In the genomic region with DNA sequence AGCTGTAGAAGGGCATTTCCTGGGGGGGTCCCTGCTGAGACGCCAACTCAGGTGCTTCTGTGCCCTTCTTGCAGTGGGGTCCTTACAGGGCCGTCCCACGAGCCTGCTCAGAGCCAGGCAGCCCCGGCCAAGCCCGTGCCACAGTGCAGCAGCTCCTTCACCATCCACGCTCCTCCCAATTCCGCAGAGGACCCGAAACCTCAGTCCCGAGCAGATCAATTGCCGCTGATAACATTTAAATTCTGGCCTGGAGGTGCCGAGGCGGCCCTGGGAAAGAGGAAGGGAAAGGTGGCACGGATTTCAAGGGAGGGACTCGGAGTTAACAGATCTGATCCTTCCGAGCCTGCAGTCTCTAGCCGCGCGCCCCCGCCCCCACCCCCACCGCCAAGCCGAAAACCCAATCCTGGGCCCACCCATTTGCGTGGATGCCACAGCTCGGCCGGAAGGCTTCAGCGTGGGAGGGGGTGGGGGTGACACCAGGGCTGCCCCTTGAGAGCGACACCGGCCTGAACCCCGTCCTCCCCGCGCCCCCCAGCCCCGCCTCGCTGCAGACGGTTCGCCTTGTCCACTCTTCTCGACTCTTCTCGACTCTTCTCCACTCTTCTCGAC, we compare ENCODE assay signal across 2 cellular contexts.
TF ChIP-seq lines count a peak whose summit lies in the region.

No MANE protein-coding gene starts in this region.

TF ChIP-seq in liver, 16 proteins besides CTCF, POLR2A, EP300 and RAD21 (continued from another document):
- TF ChIP-seq ATF3 (IDR thresholded peaks at IDR 0.05) (no peak), FOXA2 (IDR thresholded peaks at IDR 0.05) (no peak), TAF1 (conservative IDR thresholded peaks at IDR 0.05) (no peak), RXRA (IDR thresholded peaks at IDR 0.05) (no peak), NR2F2 (IDR thresholded peaks at IDR 0.05) (no peak), HNF4A (conservative IDR thresholded peaks at IDR 0.05) (no peak), EGR1 (IDR thresholded peaks at IDR 0.05; ENCODE audit: low read depth in 2 of 2) (no peak), SP1 (IDR thresholded peaks at IDR 0.05) (no peak), FOXA1 (IDR thresholded peaks at IDR 0.05) (no peak), YY1 (IDR thresholded peaks at IDR 0.05) (no peak), ZBTB33 (IDR thresholded peaks at IDR 0.05) (no peak)
- TF ChIP-seq, protein P1, sequence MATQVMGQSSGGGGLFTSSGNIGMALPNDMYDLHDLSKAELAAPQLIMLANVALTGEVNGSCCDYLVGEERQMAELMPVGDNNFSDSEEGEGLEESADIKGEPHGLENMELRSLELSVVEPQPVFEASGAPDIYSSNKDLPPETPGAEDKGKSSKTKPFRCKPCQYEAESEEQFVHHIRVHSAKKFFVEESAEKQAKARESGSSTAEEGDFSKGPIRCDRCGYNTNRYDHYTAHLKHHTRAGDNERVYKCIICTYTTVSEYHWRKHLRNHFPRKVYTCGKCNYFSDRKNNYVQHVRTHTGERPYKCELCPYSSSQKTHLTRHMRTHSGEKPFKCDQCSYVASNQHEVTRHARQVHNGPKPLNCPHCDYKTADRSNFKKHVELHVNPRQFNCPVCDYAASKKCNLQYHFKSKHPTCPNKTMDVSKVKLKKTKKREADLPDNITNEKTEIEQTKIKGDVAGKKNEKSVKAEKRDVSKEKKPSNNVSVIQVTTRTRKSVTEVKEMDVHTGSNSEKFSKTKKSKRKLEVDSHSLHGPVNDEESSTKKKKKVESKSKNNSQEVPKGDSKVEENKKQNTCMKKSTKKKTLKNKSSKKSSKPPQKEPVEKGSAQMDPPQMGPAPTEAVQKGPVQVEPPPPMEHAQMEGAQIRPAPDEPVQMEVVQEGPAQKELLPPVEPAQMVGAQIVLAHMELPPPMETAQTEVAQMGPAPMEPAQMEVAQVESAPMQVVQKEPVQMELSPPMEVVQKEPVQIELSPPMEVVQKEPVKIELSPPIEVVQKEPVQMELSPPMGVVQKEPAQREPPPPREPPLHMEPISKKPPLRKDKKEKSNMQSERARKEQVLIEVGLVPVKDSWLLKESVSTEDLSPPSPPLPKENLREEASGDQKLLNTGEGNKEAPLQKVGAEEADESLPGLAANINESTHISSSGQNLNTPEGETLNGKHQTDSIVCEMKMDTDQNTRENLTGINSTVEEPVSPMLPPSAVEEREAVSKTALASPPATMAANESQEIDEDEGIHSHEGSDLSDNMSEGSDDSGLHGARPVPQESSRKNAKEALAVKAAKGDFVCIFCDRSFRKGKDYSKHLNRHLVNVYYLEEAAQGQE (IDR thresholded peaks at IDR 0.05) = no peak
- TF ChIP-seq, protein P2, sequence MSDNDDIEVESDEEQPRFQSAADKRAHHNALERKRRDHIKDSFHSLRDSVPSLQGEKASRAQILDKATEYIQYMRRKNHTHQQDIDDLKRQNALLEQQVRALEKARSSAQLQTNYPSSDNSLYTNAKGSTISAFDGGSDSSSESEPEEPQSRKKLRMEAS (IDR thresholded peaks at IDR 0.05) = no peak

TF ChIP-seq in HepG2, 621 proteins besides CTCF, POLR2A, EP300 and RAD21 (continued from another document):
- TF ChIP-seq PBX2 (CRISPR knock-in tag; IDR thresholded peaks at IDR 0.05) (no peak), ZNF263 (CRISPR knock-in tag; IDR thresholded peaks at IDR 0.05) (no peak), ZNF3 (CRISPR knock-in tag; IDR thresholded peaks at IDR 0.05) (no peak), SP2 (CRISPR knock-in tag; IDR thresholded peaks at IDR 0.05) (no peak), WIZ (CRISPR knock-in tag; IDR thresholded peaks at IDR 0.05) (no peak), ZNF615 (CRISPR knock-in tag; IDR thresholded peaks at IDR 0.05; ENCODE audit: borderline replicate concordance) (no peak)
- TF ChIP-seq, protein P3, sequence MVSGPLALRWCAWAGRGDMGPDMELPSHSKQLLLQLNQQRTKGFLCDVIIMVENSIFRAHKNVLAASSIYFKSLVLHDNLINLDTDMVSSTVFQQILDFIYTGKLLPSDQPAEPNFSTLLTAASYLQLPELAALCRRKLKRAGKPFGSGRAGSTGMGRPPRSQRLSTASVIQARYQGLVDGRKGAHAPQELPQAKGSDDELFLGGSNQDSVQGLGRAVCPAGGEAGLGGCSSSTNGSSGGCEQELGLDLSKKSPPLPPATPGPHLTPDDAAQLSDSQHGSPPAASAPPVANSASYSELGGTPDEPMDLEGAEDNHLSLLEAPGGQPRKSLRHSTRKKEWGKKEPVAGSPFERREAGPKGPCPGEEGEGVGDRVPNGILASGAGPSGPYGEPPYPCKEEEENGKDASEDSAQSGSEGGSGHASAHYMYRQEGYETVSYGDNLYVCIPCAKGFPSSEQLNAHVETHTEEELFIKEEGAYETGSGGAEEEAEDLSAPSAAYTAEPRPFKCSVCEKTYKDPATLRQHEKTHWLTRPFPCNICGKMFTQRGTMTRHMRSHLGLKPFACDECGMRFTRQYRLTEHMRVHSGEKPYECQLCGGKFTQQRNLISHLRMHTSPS (CRISPR knock-in tag; IDR thresholded peaks at IDR 0.05; ENCODE audit: low read depth) = no peak
- TF ChIP-seq, protein P4, sequence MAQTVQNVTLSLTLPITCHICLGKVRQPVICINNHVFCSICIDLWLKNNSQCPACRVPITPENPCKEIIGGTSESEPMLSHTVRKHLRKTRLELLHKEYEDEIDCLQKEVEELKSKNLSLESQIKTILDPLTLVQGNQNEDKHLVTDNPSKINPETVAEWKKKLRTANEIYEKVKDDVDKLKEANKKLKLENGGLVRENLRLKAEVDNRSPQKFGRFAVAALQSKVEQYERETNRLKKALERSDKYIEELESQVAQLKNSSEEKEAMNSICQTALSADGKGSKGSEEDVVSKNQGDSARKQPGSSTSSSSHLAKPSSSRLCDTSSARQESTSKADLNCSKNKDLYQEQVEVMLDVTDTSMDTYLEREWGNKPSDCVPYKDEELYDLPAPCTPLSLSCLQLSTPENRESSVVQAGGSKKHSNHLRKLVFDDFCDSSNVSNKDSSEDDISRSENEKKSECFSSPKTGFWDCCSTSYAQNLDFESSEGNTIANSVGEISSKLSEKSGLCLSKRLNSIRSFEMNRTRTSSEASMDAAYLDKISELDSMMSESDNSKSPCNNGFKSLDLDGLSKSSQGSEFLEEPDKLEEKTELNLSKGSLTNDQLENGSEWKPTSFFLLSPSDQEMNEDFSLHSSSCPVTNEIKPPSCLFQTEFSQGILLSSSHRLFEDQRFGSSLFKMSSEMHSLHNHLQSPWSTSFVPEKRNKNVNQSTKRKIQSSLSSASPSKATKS (CRISPR knock-in tag; IDR thresholded peaks at IDR 0.05) = no peak
- TF ChIP-seq, protein P5, sequence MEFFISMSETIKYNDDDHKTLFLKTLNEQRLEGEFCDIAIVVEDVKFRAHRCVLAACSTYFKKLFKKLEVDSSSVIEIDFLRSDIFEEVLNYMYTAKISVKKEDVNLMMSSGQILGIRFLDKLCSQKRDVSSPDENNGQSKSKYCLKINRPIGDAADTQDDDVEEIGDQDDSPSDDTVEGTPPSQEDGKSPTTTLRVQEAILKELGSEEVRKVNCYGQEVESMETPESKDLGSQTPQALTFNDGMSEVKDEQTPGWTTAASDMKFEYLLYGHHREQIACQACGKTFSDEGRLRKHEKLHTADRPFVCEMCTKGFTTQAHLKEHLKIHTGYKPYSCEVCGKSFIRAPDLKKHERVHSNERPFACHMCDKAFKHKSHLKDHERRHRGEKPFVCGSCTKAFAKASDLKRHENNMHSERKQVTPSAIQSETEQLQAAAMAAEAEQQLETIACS (CRISPR knock-in tag; IDR thresholded peaks at IDR 0.05) = no peak
